ENCODE assay signal across 8 cellular contexts in the genomic region with DNA sequence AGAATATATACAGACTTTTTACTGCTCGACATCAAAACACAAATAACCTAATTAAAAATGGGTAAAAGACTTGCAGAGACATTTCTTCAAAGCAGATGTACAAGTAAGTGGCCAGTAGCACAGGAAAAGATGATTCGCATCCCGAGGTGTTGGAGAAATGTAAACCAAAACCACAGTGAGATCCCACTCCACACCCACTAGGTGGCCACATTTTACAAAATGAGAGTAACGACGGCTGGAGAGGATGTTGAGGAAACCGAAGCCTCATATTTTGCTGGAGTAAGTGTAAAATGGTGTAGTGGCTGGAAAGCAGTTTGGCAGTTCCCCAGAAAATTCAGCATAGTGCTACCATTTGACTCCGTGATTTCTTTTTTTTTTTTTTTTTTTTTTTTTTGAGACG. TPM values are rescaled to one million over a fixed set of nuclear protein-coding genes. Genes with fewer than 3 reads are reported as not detected.
A peak's percentile ranks its signal among the peaks of the same experiment; 100 is the strongest.
DNase-seq lines count a peak whose midpoint lies in the region; ATAC-seq and TF ChIP-seq lines count a peak whose summit lies in the region.

No MANE protein-coding gene starts in this region.

- H3K4me3 Mint-ChIP-seq in activated CD8-positive, alpha-beta memory T cell treated with anti-CD3 and anti-CD28 coated beads, Interleukin-2, amount 10 ng/mL, durations not matched to agents 7 days and 5 days = no peak overlapping the region
- H3K4me3 Mint-ChIP-seq in chondrocyte (ENCODE audit: unreplicated experiment) = no peak overlapping the region

- CTCF ChIA-PET in activated CD8-positive, alpha-beta memory T cell treated with anti-CD3 and anti-CD28 coated beads, Interleukin-2, amount 10 ng/mL, durations not matched to agents 7 days and 5 days (lab: Charles Lee) = interaction anchor here (0.6 to 3.9 kb wide), 16 partner anchors 16 to 587 kb away, joined by 3 to 52 read pairs (median 6); partner anchors contain the start of genes SLC2A6, STKLD1, SURF1 and SURF2

- no peaks in the 10 kb centered on the region for H3K9me3 ChIP-seq in liver (ENCODE audit: control insufficient read depth in 4 of 4, low read length in 3 of 4)

- H3K36me3 ChIP-seq in liver (ENCODE audit: control insufficient read depth in 4 of 4, insufficient read depth in 3 of 4, low read depth in 1 of 4, low read length in 3 of 4) = no peaks in the 10 kb centered on the region

- H3K27me3 ChIP-seq in liver (ENCODE audit: control insufficient read depth in 4 of 4, insufficient read depth in 4 of 4, low read length in 3 of 4) = no peaks in the 10 kb centered on the region

- H3K4me1 ChIP-seq in liver (ENCODE audit: control insufficient read depth in 4 of 4, insufficient read depth in 4 of 4, low read length in 3 of 4) = peaks cover 0 to 3% (median 0%) of the 10 kb centered on the region in 4 donors

- no peak overlapping the region for H3K27ac ChIP-seq in liver (ENCODE audit: low read depth in 1 of 2, low read length in 2 of 2)

- H3K27me3 Mint-ChIP-seq in activated CD8-positive, alpha-beta memory T cell treated with anti-CD3 and anti-CD28 coated beads, Interleukin-2, amount 10 ng/mL, durations not matched to agents 7 days and 5 days = peaks cover 65% of the 10 kb centered on the region
- peaks cover 37% of the 10 kb centered on the region for H3K27me3 Mint-ChIP-seq in chondrocyte (ENCODE audit: low read depth)

- 7% methylated on average over 7 of the region's 8 CpGs for WGBS in liver

- TF ChIP-seq RAD21 in liver (IDR thresholded peaks at IDR 0.05) = peak; percentile 77 to 79

- H3K4me1 Mint-ChIP-seq in activated CD8-positive, alpha-beta memory T cell treated with anti-CD3 and anti-CD28 coated beads, Interleukin-2, amount 10 ng/mL, durations not matched to agents 7 days and 5 days = peaks cover 21% of the 10 kb centered on the region
- peaks cover 4% of the 10 kb centered on the region for H3K4me1 Mint-ChIP-seq in chondrocyte (ENCODE audit: low read depth)

- H3K27ac Mint-ChIP-seq in activated CD8-positive, alpha-beta memory T cell treated with anti-CD3 and anti-CD28 coated beads, Interleukin-2, amount 10 ng/mL, durations not matched to agents 7 days and 5 days = no peak overlapping the region
- no peak overlapping the region for H3K27ac Mint-ChIP-seq in chondrocyte (ENCODE audit: unreplicated experiment)

- H3K4me3 ChIP-seq in liver (ENCODE audit: low read depth in 1 of 3, low read length in 3 of 3) = no peak overlapping the region

- H3K9me3 Mint-ChIP-seq in activated CD8-positive, alpha-beta memory T cell treated with anti-CD3 and anti-CD28 coated beads, Interleukin-2, amount 10 ng/mL, durations not matched to agents 7 days and 5 days (ENCODE audit: low read depth) = no peaks in the 10 kb centered on the region
- H3K9me3 Mint-ChIP-seq in chondrocyte (ENCODE audit: low read depth) = no peaks in the 10 kb centered on the region

- H3K9ac ChIP-seq in liver (ENCODE audit: low read depth in 1 of 2, low read length in 2 of 2) = no peak overlapping the region

- peak; percentile 80 for TF ChIP-seq CTCF in chondrocyte (IDR thresholded peaks at IDR 0.05)
- peak; percentile 59 for TF ChIP-seq CTCF in liver (IDR thresholded peaks at IDR 0.05; ENCODE audit: low read depth, low read length, missing input control)

- peak; percentile 75 for DNase-seq in activated CD8-positive, alpha-beta memory T cell treated with anti-CD3 and anti-CD28 coated beads, Interleukin-2, amount 10 ng/mL, durations not matched to agents 7 days and 5 days
- no peak for DNase-seq in activated CD8-positive, alpha-beta memory T cell treated with anti-CD3 and anti-CD28 coated beads, Interleukin-2, amount 50 U/mL, for 4 hours
- peak; percentile 75 for DNase-seq in NAMALWA (ENCODE audit: low spot score)
- DNase-seq in SK-N-DZ (ENCODE audit: low spot score) = peak; percentile 68
- DNase-seq in chondrocyte (ENCODE audit: low spot score) = no peak
- peak; percentile 83 for DNase-seq in superior temporal gyrus (ENCODE audit: extremely low spot score)

- no peaks in the 10 kb centered on the region for H3K36me3 Mint-ChIP-seq in activated CD8-positive, alpha-beta memory T cell treated with anti-CD3 and anti-CD28 coated beads, Interleukin-2, amount 10 ng/mL, durations not matched to agents 7 days and 5 days
- no peaks in the 10 kb centered on the region for H3K36me3 Mint-ChIP-seq in chondrocyte (ENCODE audit: low read depth)

- ATAC-seq in activated CD8-positive, alpha-beta memory T cell treated with anti-CD3 and anti-CD28 coated beads, Interleukin-2, amount 10 ng/mL, durations not matched to agents 7 days and 5 days = peak; percentile 50
- no peak for ATAC-seq in HG03378 (IDR thresholded peaks at IDR 0.05; ENCODE audit: unreplicated experiment)

TF ChIP-seq in liver, 16 proteins besides CTCF, POLR2A, EP300 and RAD21:
- TF ChIP-seq SP1 (IDR thresholded peaks at IDR 0.05) (no peak), YY1 (IDR thresholded peaks at IDR 0.05) (peak; percentile 26)

RNA-seq across cellular contexts. Expression of gene GBGT1, which starts 21.3 kb away (rescaled TPM):
- total RNA-seq in activated CD8-positive, alpha-beta memory T cell treated with anti-CD3 and anti-CD28 coated beads, Interleukin-2, amount 10 ng/mL, durations not matched to agents 7 days and 5 days = 1 to 10 TPM; 3.9 to 5.7 TPM
- 2.5 and 5.4 TPM in 2 replicates for polyA plus RNA-seq in SK-N-DZ (2014; cell fraction: cytosol; rRNA removed)
- 6.9 and 7.7 TPM in 2 replicates for polyA plus RNA-seq in SK-N-DZ (2014; cell fraction: nucleus; rRNA removed)
- 2.1 to 8.1 TPM (median 5.8 TPM) in 3 replicates for total RNA-seq in chondrocyte
- 10 to 100 TPM in 1 of 2 donors, 1 to 10 TPM in 1; 3.4 to 25.7 TPM for total RNA-seq in liver
- 1 to 10 TPM in 1 of 2 donors, under 1 TPM in 1; 0.33 to 1.2 TPM for polyA plus RNA-seq in liver

RNA-seq across cellular contexts. Expression of gene OBP2B, which starts 24.1 kb away (rescaled TPM):
- total RNA-seq in activated CD8-positive, alpha-beta memory T cell treated with anti-CD3 and anti-CD28 coated beads, Interleukin-2, amount 10 ng/mL, durations not matched to agents 7 days and 5 days = not detected
- polyA plus RNA-seq in SK-N-DZ (2014; cell fraction: cytosol; rRNA removed) = not detected in 2 replicates
- polyA plus RNA-seq in SK-N-DZ (2014; cell fraction: nucleus; rRNA removed) = not detected in 2 replicates
- total RNA-seq in chondrocyte (not detected in 3 replicates), liver (not detected)
- not detected for polyA plus RNA-seq in liver

Comparison
In these comparisons a context has a peak if more than half of its experiments do, and no peak if none do; other contexts are left out.
1. DNase-seq: peak in activated CD8-positive, alpha-beta memory T cell treated with anti-CD3 and anti-CD28 coated beads, Interleukin-2, amount 10 ng/mL, durations not matched to agents 7 days and 5 days (single experiment), NAMALWA (single experiment), SK-N-DZ (single experiment) and superior temporal gyrus (single experiment); none in activated CD8-positive, alpha-beta memory T cell treated with anti-CD3 and anti-CD28 coated beads, Interleukin-2, amount 50 U/mL, for 4 hours (single experiment) and chondrocyte (single experiment).